Comparison of ENCODE assay signal across 1 cellular context in genomic region chr11:33259869-33260268, GRCh38.
A peak's percentile ranks its signal among the peaks of the same experiment; 100 is the strongest.
TF ChIP-seq lines count a peak whose summit lies in the region.

No MANE protein-coding gene starts in this region.

TF ChIP-seq in HEK293, 187 proteins besides CTCF, POLR2A, EP300 and RAD21 (continued from another document):
- TF ChIP-seq, protein P1, sequence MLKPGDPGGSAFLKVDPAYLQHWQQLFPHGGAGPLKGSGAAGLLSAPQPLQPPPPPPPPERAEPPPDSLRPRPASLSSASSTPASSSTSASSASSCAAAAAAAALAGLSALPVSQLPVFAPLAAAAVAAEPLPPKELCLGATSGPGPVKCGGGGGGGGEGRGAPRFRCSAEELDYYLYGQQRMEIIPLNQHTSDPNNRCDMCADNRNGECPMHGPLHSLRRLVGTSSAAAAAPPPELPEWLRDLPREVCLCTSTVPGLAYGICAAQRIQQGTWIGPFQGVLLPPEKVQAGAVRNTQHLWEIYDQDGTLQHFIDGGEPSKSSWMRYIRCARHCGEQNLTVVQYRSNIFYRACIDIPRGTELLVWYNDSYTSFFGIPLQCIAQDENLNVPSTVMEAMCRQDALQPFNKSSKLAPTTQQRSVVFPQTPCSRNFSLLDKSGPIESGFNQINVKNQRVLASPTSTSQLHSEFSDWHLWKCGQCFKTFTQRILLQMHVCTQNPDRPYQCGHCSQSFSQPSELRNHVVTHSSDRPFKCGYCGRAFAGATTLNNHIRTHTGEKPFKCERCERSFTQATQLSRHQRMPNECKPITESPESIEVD (tag by site-specific recombination; IDR thresholded peaks at IDR 0.05) = peak; percentile 3
- TF ChIP-seq FEZF1 (tag by site-specific recombination; IDR thresholded peaks at IDR 0.05) = peak; percentile 22; the same call in 1 of the 2 replicates
- TF ChIP-seq, protein P2, sequence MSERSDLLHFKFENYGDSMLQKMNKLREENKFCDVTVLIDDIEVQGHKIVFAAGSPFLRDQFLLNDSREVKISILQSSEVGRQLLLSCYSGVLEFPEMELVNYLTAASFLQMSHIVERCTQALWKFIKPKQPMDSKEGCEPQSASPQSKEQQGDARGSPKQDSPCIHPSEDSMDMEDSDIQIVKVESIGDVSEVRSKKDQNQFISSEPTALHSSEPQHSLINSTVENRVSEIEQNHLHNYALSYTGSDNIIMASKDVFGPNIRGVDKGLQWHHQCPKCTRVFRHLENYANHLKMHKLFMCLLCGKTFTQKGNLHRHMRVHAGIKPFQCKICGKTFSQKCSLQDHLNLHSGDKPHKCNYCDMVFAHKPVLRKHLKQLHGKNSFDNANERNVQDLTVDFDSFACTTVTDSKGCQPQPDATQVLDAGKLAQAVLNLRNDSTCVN (tag by site-specific recombination; optimal IDR thresholded peaks at IDR 0.05) = no peak
- TF ChIP-seq ZNF843 (tag by site-specific recombination; IDR thresholded peaks at IDR 0.05) = peak; percentile 63; the same call in 1 of the 2 replicates
- no peak for TF ChIP-seq YY2 (tag by site-specific recombination; IDR thresholded peaks at IDR 0.05)
- no peak for TF ChIP-seq ZNF335 (tag by site-specific recombination; conservative IDR thresholded peaks at IDR 0.05)
- TF ChIP-seq ZFHX2 (tag by site-specific recombination; conservative IDR thresholded peaks at IDR 0.05) = 0 out of 2 replicates have a peak, but pooled peaks have one; percentile 45
- peak; percentile 75; the same call in 1 of the 2 replicates for TF ChIP-seq ZNF664 (tag by site-specific recombination; IDR thresholded peaks at IDR 0.05)
- TF ChIP-seq ZXDB (tag by site-specific recombination; IDR thresholded peaks at IDR 0.05) = 0 out of 2 replicates have a peak, but pooled peaks have one; percentile 11
